In genomic region chr14:34257505-34257904, GRCh38 we compare ENCODE assay signal across 19 cellular contexts.
"Had no signal": no experiment of that assay in that cellular context is flagged by ENCODE, and none has a peak within 500 bp of the region (broad histone marks: within the 10 kb centered on the region; RNA-seq: fewer than 3 reads in every experiment).

No MANE protein-coding gene starts in this region.

- H3K36me3 ChIP-seq: adrenal gland, heart right ventricle, left ventricle myocardium inferior, prostate gland, spleen, thyroid gland had no signal

- H3K4me3 ChIP-seq: adrenal gland, coronary artery, heart right ventricle, left ventricle myocardium inferior, prostate gland, spleen, thyroid gland had no signal

- ATAC-seq: activated T-helper 17 cell treated with anti-CD3 and anti-CD28 coated beads, Interleukin-2, amount 50 U/mL, for 72 hours; natural killer cell treated with Interleukin-12 subunit alpha and Interleukin-12 subunit beta and Interleukin-15 and Interleukin-18, amount 100 ng/mL, for 72 hours; stimulated activated naive CD8-positive, alpha-beta T cell treated with anti-CD3 and anti-CD28 coated beads, Interleukin-15, Interleukin-2, amounts not matched to agents 100 U/mL and 50 U/mL, for 24 hours; WTC11 had no signal

- DNase-seq: activated CD4-positive, alpha-beta T cell treated with anti-CD3 and anti-CD28 coated beads, Interleukin-2, amount 50 U/mL, for 4 hours; activated CD8-positive, alpha-beta memory T cell treated with anti-CD3 and anti-CD28 coated beads for 24 hours; activated CD8-positive, alpha-beta memory T cell treated with anti-CD3 and anti-CD28 coated beads, Interleukin-2, amount 50 U/mL, for 4 hours; activated T-cell treated with anti-CD3 and anti-CD28 coated beads, Interleukin-2, amount 50 U/mL, for 24 hours; adrenal gland; cerebellar nuclear complex; endodermal cell; heart right ventricle; left ventricle myocardium inferior; spleen; stimulated activated CD4-positive, alpha-beta T cell treated with anti-CD3 and anti-CD28 coated beads, Interleukin-4, amount 100 ng/mL, for 24 hours; stimulated activated naive CD8-positive, alpha-beta T cell treated with anti-CD3 and anti-CD28 coated beads, Interleukin-15, Interleukin-2, amounts not matched to agents 100 U/mL and 50 U/mL, for 24 hours; substantia nigra; thyroid gland had no signal

- H3K27me3 ChIP-seq: adrenal gland, heart right ventricle, thyroid gland had no signal
